ENCODE assay signal across 17 cellular contexts in genomic region chr2:120428748-120429147, GRCh38.
"Had no signal": no experiment of that assay in that cellular context is flagged by ENCODE, and none has a peak within 500 bp of the region (broad histone marks: within the 10 kb centered on the region; RNA-seq: fewer than 3 reads in every experiment).

No MANE protein-coding gene starts in this region.

- H3K27ac Mint-ChIP-seq: activated CD8-positive, alpha-beta T cell treated with anti-CD3 and anti-CD28 coated beads, Interleukin-2, amount 10 ng/mL, durations not matched to agents 7 days and 5 days; activated naive CD4-positive, alpha-beta T cell treated with anti-CD3 and anti-CD28 coated beads for 36 hours; activated naive CD8-positive, alpha-beta T cell; T-helper 1 cell treated with Interleukin-12 subunit alpha and Interleukin-12 subunit beta and Interleukin-4 antibody, amounts not matched to agents 30 μg/mL and 1 μg/mL, for 36 hours had no signal

- DNase-seq: activated CD4-positive, alpha-beta T cell treated with anti-CD3 and anti-CD28 coated beads for 48 hours; activated CD4-positive, alpha-beta T cell treated with anti-CD3 and anti-CD28 coated beads, Interleukin-2, amount 50 U/mL, for 4 hours; activated CD4-positive, CD25-positive, alpha-beta regulatory T cell treated with anti-CD3 and anti-CD28 coated beads, Interleukin-2, amount 50 U/mL, for 72 hours; activated CD8-positive, alpha-beta T cell treated with anti-CD3 and anti-CD28 coated beads, Interleukin-2, amount 10 ng/mL, durations not matched to agents 7 days and 5 days; activated gamma-delta T cell; activated naive CD4-positive, alpha-beta T cell treated with anti-CD3 and anti-CD28 coated beads for 36 hours; activated T-cell treated with anti-CD3 and anti-CD28 coated beads, Interleukin-2, amount 50 U/mL, for 4 hours; caudate nucleus; KG1; NCI-H1048; NCI-H146; NCI-H187 treated with DMSO at 0.1 percent for 48 hours; NCI-H510A treated with DMSO at 0.1 percent for 48 hours; PC-3; SHP77 treated with DMSO at 0.1 percent for 48 hours had no signal

- ATAC-seq: activated CD8-positive, alpha-beta T cell treated with anti-CD3 and anti-CD28 coated beads, Interleukin-2, amount 10 ng/mL, durations not matched to agents 7 days and 5 days; activated T-cell treated with anti-CD3 and anti-CD28 coated beads, Interleukin-2, amount 50 U/mL, for 4 hours; PC-3 had no signal

- H3K36me3 Mint-ChIP-seq: activated naive CD8-positive, alpha-beta T cell had no signal

- H3K4me3 Mint-ChIP-seq: activated CD8-positive, alpha-beta T cell treated with anti-CD3 and anti-CD28 coated beads, Interleukin-2, amount 10 ng/mL, durations not matched to agents 7 days and 5 days; activated naive CD4-positive, alpha-beta T cell treated with anti-CD3 and anti-CD28 coated beads for 36 hours; activated naive CD8-positive, alpha-beta T cell; activated T-cell treated with anti-CD3 and anti-CD28 coated beads, Interleukin-2, amount 50 U/mL, for 4 hours; T-helper 1 cell treated with Interleukin-12 subunit alpha and Interleukin-12 subunit beta and Interleukin-4 antibody, amounts not matched to agents 30 μg/mL and 1 μg/mL, for 36 hours had no signal

- H3K9me3 Mint-ChIP-seq: activated naive CD4-positive, alpha-beta T cell treated with anti-CD3 and anti-CD28 coated beads for 36 hours; activated T-cell treated with anti-CD3 and anti-CD28 coated beads, Interleukin-2, amount 50 U/mL, for 4 hours; T-helper 1 cell treated with Interleukin-12 subunit alpha and Interleukin-12 subunit beta and Interleukin-4 antibody, amounts not matched to agents 30 μg/mL and 1 μg/mL, for 36 hours had no signal
